24 cellular contexts compared by ENCODE assay signal in the genomic region with DNA sequence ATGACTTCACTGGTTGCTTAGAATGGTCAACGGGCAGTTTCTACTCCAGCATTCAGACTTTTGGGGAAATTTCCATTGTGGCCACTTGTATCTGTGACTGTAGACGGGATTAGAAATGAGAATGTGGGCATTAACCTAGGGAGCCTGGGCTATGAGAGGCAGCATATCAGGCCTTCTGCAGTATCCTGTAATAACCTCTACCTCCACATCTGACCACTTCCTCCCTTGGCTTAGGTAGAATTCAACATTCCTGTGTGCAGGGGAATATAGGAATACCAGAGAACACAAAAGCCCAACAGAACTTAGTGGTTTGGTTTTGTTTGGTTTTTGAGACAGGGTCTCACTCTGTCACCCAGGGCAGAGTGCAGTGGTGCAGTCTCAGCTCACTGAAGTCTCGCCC.
"Had no signal": no experiment of that assay in that cellular context is flagged by ENCODE, and none has a peak within 500 bp of the region (broad histone marks: within the 10 kb centered on the region; RNA-seq: fewer than 3 reads in every experiment).

No MANE protein-coding gene starts in this region.

- H3K27me3 ChIP-seq: ascending aorta, brain microvascular endothelial cell, ovary, sigmoid colon, thyroid gland had no signal

- H3K27ac ChIP-seq: ascending aorta, brain microvascular endothelial cell, esophagus squamous epithelium, ovary, psoas muscle, sigmoid colon, stomach, thyroid gland, upper lobe of right lung, VCaP had no signal

- ATAC-seq: left cardiac atrium; naive thymus-derived CD4-positive, alpha-beta T cell; psoas muscle; stimulated activated naive B cell treated with anti-CD40 and anti-IgM and Interleukin-4, amounts not matched to agents 10 μg/mL and 1 μg/mL and 100 μg/mL, for 72 hours; upper lobe of right lung had no signal

- H3K4me3 ChIP-seq: ascending aorta, esophagus squamous epithelium, ovary, psoas muscle, sigmoid colon, stomach, thyroid gland, upper lobe of right lung had no signal

- DNase-seq: activated CD4-positive, alpha-beta T cell treated with anti-CD3 and anti-CD28 coated beads for 48 hours; activated CD4-positive, alpha-beta T cell treated with anti-CD3 and anti-CD28 coated beads, Interleukin-2, amount 50 U/mL, for 48 hours; activated CD8-positive, alpha-beta memory T cell treated with anti-CD3 and anti-CD28 coated beads for 24 hours; activated effector memory CD4-positive, alpha-beta T cell treated with anti-CD3 and anti-CD28 coated beads, Interleukin-2, amount 50 U/mL, for 16 hours; activated naive CD4-positive, alpha-beta T cell treated with anti-CD3 and anti-CD28 coated beads, Interleukin-2, amount 10 ng/mL, durations not matched to agents 7 days and 5 days; activated naive CD8-positive, alpha-beta T cell treated with anti-CD3 and anti-CD28 coated beads, Interleukin-2, amount 10 ng/mL, durations not matched to agents 7 days and 5 days; activated T-cell treated with anti-CD3 and anti-CD28 coated beads, Interleukin-2, amount 50 U/mL, for 1 hour; brain microvascular endothelial cell; cortex of kidney; esophagus squamous epithelium; foreskin melanocyte; left cardiac atrium; naive thymus-derived CD4-positive, alpha-beta T cell; ovary; psoas muscle; sigmoid colon; stimulated activated CD4-positive, alpha-beta T cell treated with anti-CD3 and anti-CD28 coated beads, Interleukin-15, amount 100 ng/mL, for 24 hours; stimulated activated CD4-positive, alpha-beta T cell treated with anti-CD3 and anti-CD28 coated beads, Interleukin-2, amount 100 ng/mL, for 24 hours; stimulated activated naive B cell treated with anti-CD40 and anti-IgM and Interleukin-4, amounts not matched to agents 10 μg/mL and 1 μg/mL and 100 μg/mL, for 72 hours; stomach; thyroid gland; upper lobe of right lung had no signal

- H3K36me3 ChIP-seq: ascending aorta, brain microvascular endothelial cell, esophagus squamous epithelium, ovary, sigmoid colon, stomach, thyroid gland, upper lobe of right lung had no signal

- H3K9me3 ChIP-seq: ascending aorta, esophagus squamous epithelium, ovary, psoas muscle, sigmoid colon, stomach, thyroid gland, upper lobe of right lung had no signal

- H3K4me1 ChIP-seq: ascending aorta, esophagus squamous epithelium, psoas muscle, sigmoid colon, stomach, thyroid gland, upper lobe of right lung had no signal
